In genomic region chr2:25982968-25983280, GRCh38 we compare ENCODE assay signal across 1 cellular context.
TF ChIP-seq lines count a peak whose summit lies in the region.

No MANE protein-coding gene starts in this region.

TF ChIP-seq in WTC11, 78 proteins besides CTCF, POLR2A, EP300 and RAD21 (continued from another document):
- TF ChIP-seq HMGXB4 (CRISPR knock-in tag; IDR thresholded peaks at IDR 0.05) (no peak; the same call in 1 of the 2 replicates), STAT6 (CRISPR knock-in tag; conservative IDR thresholded peaks at IDR 0.05; ENCODE audit: low read depth) (no peak), FOXP4 (CRISPR knock-in tag; IDR thresholded peaks at IDR 0.05) (no peak), ZNF416 (CRISPR knock-in tag; IDR thresholded peaks at IDR 0.05) (no peak)
